Comparison of ENCODE assay signal across 11 cellular contexts in genomic region chr1:218585565-218586184, GRCh38.
DNase-seq lines count a peak whose midpoint lies in the region; ATAC-seq and TF ChIP-seq lines count a peak whose summit lies in the region.
"Had no signal": no experiment of that assay in that cellular context is flagged by ENCODE, and none has a peak within 500 bp of the region (broad histone marks: within the 10 kb centered on the region; RNA-seq: fewer than 3 reads in every experiment).

No MANE protein-coding gene starts in this region.

- POLR2A ChIA-PET in AG04450 (lab: Yijun Ruan, JAX) = no interaction called here

- H3K36me3 ChIP-seq in adipocyte (ENCODE audit: control insufficient read depth, insufficient read depth, low read length, severe bottlenecking) = no peaks in the 10 kb centered on the region
- H3K36me3 ChIP-seq: Peyer's patch had no signal

- H3K9ac ChIP-seq in adipocyte (ENCODE audit: low read length) = no peak overlapping the region

- H3K27me3 ChIP-seq in AG04450 (ENCODE audit: control insufficient read depth, insufficient read depth, low read length) (no peaks in the 10 kb centered on the region), adipocyte (replicated peaks; ENCODE audit: control insufficient read depth, insufficient read depth, low read length) (no peaks in the 10 kb centered on the region)
- H3K27me3 ChIP-seq: Peyer's patch had no signal

- no peaks in the 10 kb centered on the region for H3K4me1 ChIP-seq in adipocyte (ENCODE audit: control insufficient read depth, insufficient read depth, low read length)
- H3K4me1 ChIP-seq: Peyer's patch had no signal

- CTCF ChIA-PET in AG04450 (lab: Charles Lee) = no interaction called here

- no peaks in the 10 kb centered on the region for H3K9me3 ChIP-seq in AG04450 (ENCODE audit: control insufficient read depth, insufficient read depth, low read length)
- peaks cover 19% of the 10 kb centered on the region for H3K9me3 ChIP-seq in adipocyte (ENCODE audit: control insufficient read depth, low read length)
- H3K9me3 ChIP-seq: Peyer's patch had no signal

- peak; percentile 51 for ATAC-seq in HG03442 (IDR thresholded peaks at IDR 0.05; ENCODE audit: unreplicated experiment)
- ATAC-seq: activated naive CD4-positive, alpha-beta T cell treated with anti-CD3 and anti-CD28 coated beads, Interleukin-2, amount 50 U/mL, for 72 hours; naive thymus-derived CD8-positive, alpha-beta T cell had no signal

- H3K4me3 ChIP-seq in AG04450 (ENCODE audit: low read depth, low read length) = no peak overlapping the region
- H3K4me3 ChIP-seq in adipocyte (ENCODE audit: low read length) = no peak overlapping the region
- H3K4me3 ChIP-seq: Peyer's patch had no signal

- TF ChIP-seq CTCF in AG04450 (IDR thresholded peaks at IDR 0.05; ENCODE audit: low read depth, low read length) = no peak

- H3K27ac ChIP-seq in AG04450 (ENCODE audit: low read depth, low read length) = peak overlapping the region; percentile 49
- H3K27ac ChIP-seq: Peyer's patch had no signal

- DNase-seq in AG04450 (ENCODE audit: low read depth, low spot score) (peak; percentile 29), adipocyte (ENCODE audit: low read depth) (peak; percentile 66), islet precursor cell (peak; percentile 98), NCI-H1930 (lab: John Stamatoyannopoulos, UW) (no peak), OCI-M1 (lab: John Stamatoyannopoulos, UW) (no peak), ureter (ENCODE audit: low spot score) (no peak)
- DNase-seq in stimulated activated CD4-positive, alpha-beta T cell treated with anti-CD3 and anti-CD28 coated beads, Interleukin-1b, Interleukin-23, amount 100 ng/mL, for 48 hours = no peak
- DNase-seq: naive thymus-derived CD8-positive, alpha-beta T cell; Peyer's patch had no signal

Comparison
In these comparisons a context has a peak if more than half of its experiments do, and no peak if none do; other contexts are left out.
1. DNase-seq: peak in AG04450 (single experiment), adipocyte (single experiment) and islet precursor cell (single experiment); none in NCI-H1930 (0 of 2), OCI-M1 (single experiment), stimulated activated CD4-positive, alpha-beta T cell treated with anti-CD3 and anti-CD28 coated beads, Interleukin-1b, Interleukin-23, amount 100 ng/mL, for 48 hours (single experiment) and ureter (single experiment).